ENCODE assay signal across 1 cellular context in genomic region chr1:23902611-23903278, GRCh38.
TF ChIP-seq lines count a peak whose summit lies in the region.

No MANE protein-coding gene starts in this region.

TF ChIP-seq in HepG2, 621 proteins besides CTCF, POLR2A, EP300 and RAD21:
- TF ChIP-seq RFXANK (CRISPR knock-in tag; IDR thresholded peaks at IDR 0.05) = no peak
- no peak for TF ChIP-seq ZNF547 (CRISPR knock-in tag; IDR thresholded peaks at IDR 0.05)
- no peak for TF ChIP-seq JDP2 (CRISPR knock-in tag; IDR thresholded peaks at IDR 0.05; ENCODE audit: borderline replicate concordance)
- no peak for TF ChIP-seq DZIP1 (CRISPR knock-in tag; IDR thresholded peaks at IDR 0.05)
- no peak for TF ChIP-seq NRL (CRISPR knock-in tag; IDR thresholded peaks at IDR 0.05; ENCODE audit: borderline replicate concordance)
- TF ChIP-seq, protein P1, sequence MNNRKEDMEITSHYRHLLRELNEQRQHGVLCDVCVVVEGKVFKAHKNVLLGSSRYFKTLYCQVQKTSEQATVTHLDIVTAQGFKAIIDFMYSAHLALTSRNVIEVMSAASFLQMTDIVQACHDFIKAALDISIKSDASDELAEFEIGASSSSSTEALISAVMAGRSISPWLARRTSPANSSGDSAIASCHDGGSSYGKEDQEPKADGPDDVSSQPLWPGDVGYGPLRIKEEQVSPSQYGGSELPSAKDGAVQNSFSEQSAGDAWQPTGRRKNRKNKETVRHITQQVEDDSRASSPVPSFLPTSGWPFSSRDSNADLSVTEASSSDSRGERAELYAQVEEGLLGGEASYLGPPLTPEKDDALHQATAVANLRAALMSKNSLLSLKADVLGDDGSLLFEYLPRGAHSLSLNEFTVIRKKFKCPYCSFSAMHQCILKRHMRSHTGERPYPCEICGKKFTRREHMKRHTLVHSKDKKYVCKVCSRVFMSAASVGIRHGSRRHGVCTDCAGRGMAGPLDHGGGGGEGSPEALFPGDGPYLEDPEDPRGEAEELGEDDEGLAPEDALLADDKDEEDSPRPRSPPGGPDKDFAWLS (CRISPR knock-in tag; IDR thresholded peaks at IDR 0.05; ENCODE audit: borderline replicate concordance) = no peak
- TF ChIP-seq SOX6 (IDR thresholded peaks at IDR 0.05) = no peak
- no peak for TF ChIP-seq SOX6 (CRISPR knock-in tag; IDR thresholded peaks at IDR 0.05)
- no peak for TF ChIP-seq ZNF749 (CRISPR knock-in tag; IDR thresholded peaks at IDR 0.05; ENCODE audit: borderline replicate concordance)
- TF ChIP-seq ZSCAN31 (CRISPR knock-in tag; IDR thresholded peaks at IDR 0.05; ENCODE audit: low read depth) = no peak
- TF ChIP-seq ZNF713 (CRISPR knock-in tag; IDR thresholded peaks at IDR 0.05) = no peak
- no peak for TF ChIP-seq ZNF576 (CRISPR knock-in tag; IDR thresholded peaks at IDR 0.05)
- TF ChIP-seq IKZF4 (CRISPR knock-in tag; IDR thresholded peaks at IDR 0.05; ENCODE audit: borderline replicate concordance, low read depth, not compliant biosample characterization) = no peak
- no peak for TF ChIP-seq HNRNPL (IDR thresholded peaks at IDR 0.05; ENCODE audit: low read depth, low read length)
- TF ChIP-seq, protein P2, sequence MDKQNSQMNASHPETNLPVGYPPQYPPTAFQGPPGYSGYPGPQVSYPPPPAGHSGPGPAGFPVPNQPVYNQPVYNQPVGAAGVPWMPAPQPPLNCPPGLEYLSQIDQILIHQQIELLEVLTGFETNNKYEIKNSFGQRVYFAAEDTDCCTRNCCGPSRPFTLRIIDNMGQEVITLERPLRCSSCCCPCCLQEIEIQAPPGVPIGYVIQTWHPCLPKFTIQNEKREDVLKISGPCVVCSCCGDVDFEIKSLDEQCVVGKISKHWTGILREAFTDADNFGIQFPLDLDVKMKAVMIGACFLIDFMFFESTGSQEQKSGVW (CRISPR knock-in tag; IDR thresholded peaks at IDR 0.05; ENCODE audit: borderline replicate concordance) = no peak
- no peak for TF ChIP-seq ZNF569 (CRISPR knock-in tag; IDR thresholded peaks at IDR 0.05; ENCODE audit: borderline replicate concordance)
- TF ChIP-seq ZSCAN29 (CRISPR knock-in tag; conservative IDR thresholded peaks at IDR 0.05) = no peak
- no peak for TF ChIP-seq SNAPC4 (CRISPR knock-in tag; IDR thresholded peaks at IDR 0.05)
- TF ChIP-seq HNF4G (IDR thresholded peaks at IDR 0.05; ENCODE audit: borderline replicate concordance, low read depth, low read length) = no peak
- no peak for TF ChIP-seq HNF4G (CRISPR knock-in tag; IDR thresholded peaks at IDR 0.05; ENCODE audit: borderline replicate concordance, low read depth)
- no peak for TF ChIP-seq FOXJ3 (CRISPR knock-in tag; IDR thresholded peaks at IDR 0.05; ENCODE audit: borderline replicate concordance)
